In genomic region chr1:68230901-68231626, GRCh38 we compare ENCODE assay signal across 8 cellular contexts. TPM values are rescaled to one million over a fixed set of nuclear protein-coding genes. Genes with fewer than 3 reads are reported as not detected.
DNase-seq lines count a peak whose midpoint lies in the region; ATAC-seq, FAIRE-seq and TF ChIP-seq lines count a peak whose summit lies in the region.

No MANE protein-coding gene starts in this region.

- H3K27me3 Mint-ChIP-seq in mesothelial cell of epicardium (ENCODE audit: low read depth): no peaks in the 10 kb centered on the region

- ATAC-seq in A549 (peak; percentile 23 to 42; a peak in 5 of 6 replicates), aorta (ENCODE audit: low FRiP score) (peak; percentile 59)

- H3K4me1 ChIP-seq in A549 (no peaks in the 10 kb centered on the region), aorta (ENCODE audit: control insufficient read depth in 1 of 2, insufficient read depth in 2 of 2, low read length in 2 of 2) (no peaks in the 10 kb centered on the region)

- CTCF ChIA-PET in A549 (lab: Yijun Ruan, JAX): interaction anchor here (1.1 to 2.1 kb wide), 5 partner anchors 8 to 153 kb away, joined by 3 to 8 read pairs (median 4); no protein-coding TSS in a partner anchor

- H3K4me1 Mint-ChIP-seq in mesothelial cell of epicardium: peaks cover 38% of the 10 kb centered on the region

- H3K36me3 Mint-ChIP-seq in mesothelial cell of epicardium: peaks cover 5% of the 10 kb centered on the region

- TF ChIP-seq CTCF in A549 (IDR thresholded peaks at IDR 0.05) (no peak), mesothelial cell of epicardium (IDR thresholded peaks at IDR 0.05; ENCODE audit: unreplicated experiment) (no peak)

- H3K9me3 Mint-ChIP-seq in mesothelial cell of epicardium: no peaks in the 10 kb centered on the region

- TF ChIP-seq RAD21 in A549 (conservative IDR thresholded peaks at IDR 0.05 in 1 of 2, IDR thresholded peaks at IDR 0.05 in 1 of 2): no peak

- FAIRE-seq in A549 (lab: Jason Lieb, UNC): no peak

- DNase-seq in A549 (ENCODE audit: low read depth in 1 of 2, low spot score in 1 of 2): no peak
- DNase-seq in HK-2 (ENCODE audit: unreplicated experiment): peak; percentile 34
- DNase-seq in dermis blood vessel endothelial cell: peak; percentile 48
- peak; percentile 21 to 45 for DNase-seq in mesothelial cell of epicardium (ENCODE audit: low spot score in 2 of 2, unreplicated experiment in 2 of 2)
- DNase-seq in aorta: peak; percentile 53 to 79
- no peak for DNase-seq in NCI-H187 treated with DMSO at 0.1 percent for 48 hours (lab: John Stamatoyannopoulos, UW)
- no peak for DNase-seq in pons (ENCODE audit: low spot score)
- no peak for DNase-seq in activated T-cell treated with anti-CD3 and anti-CD28 coated beads for 4 hours

- no peak for TF ChIP-seq POLR2A in A549 (IDR thresholded peaks at IDR 0.05; ENCODE audit: low read length)

- no peaks in the 10 kb centered on the region for H3K27me3 ChIP-seq in aorta (ENCODE audit: control insufficient read depth in 1 of 2, insufficient read depth in 2 of 2, low read length in 1 of 2)

- no peak for TF ChIP-seq EP300 in A549 (IDR thresholded peaks at IDR 0.05)

- peak overlapping the region; percentile 93 for H3K4me3 Mint-ChIP-seq in mesothelial cell of epicardium

- WGBS in A549 (ENCODE audit: missing lambda C conversion rate): 20% methylated on average over 20 of the region's 62 CpGs
- 0 to 1% methylated on average over 60 to 62 of the region's 62 CpGs for WGBS in aorta, 2 donors

- intact Hi-C loops in aorta (cut with DNase I): loop anchor here (5.0 to 10.0 kb wide), 6 partner anchors 34 to 154 kb away; no protein-coding TSS in a partner anchor

- H3K4me3 ChIP-seq in A549 (peak overlapping the region; percentile 59), aorta (ENCODE audit: low read length in 2 of 2) (peak overlapping the region; percentile 36 to 93)

- POLR2A ChIA-PET in A549 (lab: Yijun Ruan, JAX): interaction anchor here (1.7 kb wide), 1 partner anchor 57 kb away, joined by 5 read pairs; no protein-coding TSS in a partner anchor

- no peaks in the 10 kb centered on the region for H3K9me3 ChIP-seq in A549
- H3K9me3 ChIP-seq in aorta (ENCODE audit: control insufficient read depth, low read length): no peaks in the 10 kb centered on the region

- H3K4me2 ChIP-seq in A549: peak overlapping the region; percentile 84

- peak overlapping the region; percentile 30 to 74; a peak in 5 of 6 replicates for H3K27ac ChIP-seq in A549
- peak overlapping the region in 1 of 2 donors; percentile 28 for H3K27ac ChIP-seq in aorta (ENCODE audit: low read depth in 1 of 2, low read length in 2 of 2)

- no peaks in the 10 kb centered on the region for H3K36me3 ChIP-seq in aorta (ENCODE audit: control insufficient read depth in 1 of 2, insufficient read depth in 2 of 2, low read length in 1 of 2)

- H3K27ac Mint-ChIP-seq in mesothelial cell of epicardium: peak overlapping the region; percentile 97

TF ChIP-seq in A549, 52 proteins besides CTCF, POLR2A, EP300 and RAD21:
- TF ChIP-seq MAZ (IDR thresholded peaks at IDR 0.05; ENCODE audit: borderline replicate concordance, low read depth, low read length): no peak
- no peak for TF ChIP-seq HMGXB4 (CRISPR knock-in tag; IDR thresholded peaks at IDR 0.05; ENCODE audit: borderline replicate concordance)
- no peak for TF ChIP-seq RNF2 (IDR thresholded peaks at IDR 0.05; ENCODE audit: borderline replicate concordance, low read depth)
- TF ChIP-seq PHF8 (IDR thresholded peaks at IDR 0.05; ENCODE audit: borderline replicate concordance, low read depth): no peak
- no peak for TF ChIP-seq BHLHE40 (IDR thresholded peaks at IDR 0.05; ENCODE audit: low read depth, low read length)
- TF ChIP-seq ATOH8 (CRISPR knock-in tag; IDR thresholded peaks at IDR 0.05; ENCODE audit: low read depth): no peak
- no peak for TF ChIP-seq HDAC2 (IDR thresholded peaks at IDR 0.05)
- TF ChIP-seq KDM1A (IDR thresholded peaks at IDR 0.05; ENCODE audit: low read depth): no peak
- TF ChIP-seq ELK1 (IDR thresholded peaks at IDR 0.05; ENCODE audit: low read depth, low read length): no peak
- TF ChIP-seq JUNB (IDR thresholded peaks at IDR 0.05): no peak
- no peak for TF ChIP-seq ESRRA (IDR thresholded peaks at IDR 0.05; ENCODE audit: borderline replicate concordance, low read length)
- TF ChIP-seq RCOR1 (IDR thresholded peaks at IDR 0.05; ENCODE audit: low read depth, low read length): no peak
- TF ChIP-seq NPAS2 (CRISPR knock-in tag; IDR thresholded peaks at IDR 0.05; ENCODE audit: borderline replicate concordance): no peak
- no peak for TF ChIP-seq NFE2L2 (conservative IDR thresholded peaks at IDR 0.05; ENCODE audit: low read length)
- no peak for TF ChIP-seq ZSCAN20 (CRISPR knock-in tag; IDR thresholded peaks at IDR 0.05)
- no peak for TF ChIP-seq RFX5 (IDR thresholded peaks at IDR 0.05)
- TF ChIP-seq MYC (IDR thresholded peaks at IDR 0.05; ENCODE audit: borderline replicate concordance, low read length): no peak
- TF ChIP-seq BCL3 (IDR thresholded peaks at IDR 0.05): no peak

RNA-seq across cellular contexts. Expression of gene WLS, which starts 1.3 kb away (rescaled TPM):
- 6.6 and 7.7 TPM in 2 replicates for polyA plus RNA-seq in A549 (2011; rRNA removed)
- 1.8 and 2.0 TPM in 2 replicates for polyA plus RNA-seq in A549 (2012; cell fraction: cytosol; rRNA removed)
- 2.1 and 3.4 TPM in 2 replicates for polyA plus RNA-seq in A549 (2012; cell fraction: nucleus; rRNA removed)
- 8.7 to 12.1 TPM (median 10.9 TPM) in 3 replicates for polyA plus RNA-seq in A549 (2017; fragmentation: RNase III; extraction: RNeasy Plus Mini Kit Qiagen cat#74134 plus additional on column Dnase treatment)
- 9.5 TPM in 2 replicates for polyA minus RNA-seq in A549 (2011; rRNA and poly(A)+ RNA removed)
- total RNA-seq in dermis blood vessel endothelial cell: 43.4 and 50.8 TPM in 2 replicates
- total RNA-seq in mesothelial cell of epicardium: 203 to 225 TPM (median 217 TPM) in 3 replicates
- 10 to 100 TPM; 47.3 to 81.5 TPM for total RNA-seq in aorta
- polyA plus RNA-seq in aorta: 10 to 100 TPM; 29.9 to 56.3 TPM

Comparison
In these comparisons a context has a peak if more than half of its experiments do, and no peak if none do; other contexts are left out.
1. DNase-seq: peak in HK-2 (single experiment), dermis blood vessel endothelial cell (single experiment), mesothelial cell of epicardium (2 of 2) and aorta (2 of 2); none in A549 (0 of 2), NCI-H187 treated with DMSO at 0.1 percent for 48 hours (single experiment), pons (single experiment) and activated T-cell treated with anti-CD3 and anti-CD28 coated beads for 4 hours (single experiment).